In the genomic region with DNA sequence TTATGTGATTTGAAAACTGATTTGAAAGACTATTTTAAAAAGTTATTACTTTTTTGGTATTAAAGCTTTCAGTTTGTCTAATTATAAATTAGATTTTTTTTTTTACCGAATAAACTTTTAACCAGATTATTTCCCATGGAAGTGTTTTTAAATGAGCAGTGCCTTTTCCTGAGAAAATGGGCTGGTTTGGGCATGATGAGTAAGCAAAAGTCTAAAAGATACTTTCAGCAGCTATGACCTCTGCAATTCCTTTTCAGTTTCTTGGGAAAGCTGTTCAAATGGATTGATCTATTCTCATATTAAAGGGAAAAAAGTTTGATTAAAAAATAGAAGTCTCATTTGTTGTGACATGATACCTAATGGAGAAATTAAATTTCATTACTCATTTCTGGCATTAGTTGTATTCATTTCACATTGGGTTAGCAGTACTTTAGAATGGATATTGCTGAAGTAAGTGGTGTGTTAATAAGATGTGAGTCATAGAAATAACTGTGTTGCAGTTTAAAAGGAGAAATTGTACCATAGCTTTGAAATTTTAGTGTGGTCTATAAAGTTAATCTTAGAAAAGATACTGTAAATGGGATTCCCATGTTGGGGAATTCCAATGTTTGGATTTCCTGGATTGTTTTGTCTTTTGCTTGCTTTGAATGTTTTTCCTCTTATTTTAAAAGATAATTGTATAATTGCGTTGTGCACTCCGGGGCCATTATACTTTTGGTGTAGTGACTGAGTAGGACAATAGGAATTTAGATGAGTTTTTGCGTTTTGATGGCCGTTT, we compare ENCODE assay signal across 13 cellular contexts. TPM values are rescaled to one million over a fixed set of nuclear protein-coding genes. Genes with fewer than 3 reads are reported as not detected.
A peak's percentile ranks its signal among the peaks of the same experiment; 100 is the strongest.
DNase-seq lines count a peak whose midpoint lies in the region; ATAC-seq, FAIRE-seq and TF ChIP-seq lines count a peak whose summit lies in the region.
"Had no signal": no experiment of that assay in that cellular context is flagged by ENCODE, and none has a peak within 500 bp of the region (broad histone marks: within the 10 kb centered on the region; RNA-seq: fewer than 3 reads in every experiment).

No MANE protein-coding gene starts in this region.

- H3K4me1 ChIP-seq in GM23248 (ENCODE audit: insufficient read depth) (peaks cover 25% of the 10 kb centered on the region), pancreas (peaks cover 3 to 25% (median 6%) of the 10 kb centered on the region in 3 donors), uterus (peaks cover 0 to 3% of the 10 kb centered on the region in 2 donors)

- H2AFZ ChIP-seq in GM23248: no peak overlapping the region

- FAIRE-seq in pancreas (lab: Jason Lieb, UNC): peak; percentile 49

- peaks cover 99% of the 10 kb centered on the region for H3K79me2 ChIP-seq in GM23248 (ENCODE audit: insufficient read depth)

- no peaks in the 10 kb centered on the region for H3K36me3 ChIP-seq in GM23248 (ENCODE audit: low read depth)
- H3K36me3 ChIP-seq in pancreas: no peaks in the 10 kb centered on the region
- H3K36me3 ChIP-seq in uterus: no peaks in the 10 kb centered on the region
- H3K36me3 ChIP-seq: MG63 had no signal

- H3K4me2 ChIP-seq in GM23248 (ENCODE audit: unreplicated experiment): peak overlapping the region; percentile 36

- peak overlapping the region; percentile 52 for H3K27ac ChIP-seq in GM23248
- H3K27ac ChIP-seq in pancreas: no peak overlapping the region
- H3K27ac ChIP-seq in uterus: no peak overlapping the region

- H3K9me3 ChIP-seq in GM23248 (ENCODE audit: low read depth) (no peaks in the 10 kb centered on the region), pancreas (no peaks in the 10 kb centered on the region), uterus (no peaks in the 10 kb centered on the region)

- H3F3A ChIP-seq in GM23248 (ENCODE audit: insufficient read depth): peaks cover 22% of the 10 kb centered on the region

- 0 out of 2 replicates have a peak overlapping the region, but pooled peaks have one; percentile 4 for H3K9ac ChIP-seq in GM23248

- DNase-seq in GM23248: peak; percentile 69
- DNase-seq in RPMI7951 (ENCODE audit: low read depth): peak; percentile 60
- peak; percentile 53 for DNase-seq in epithelial cell of esophagus (ENCODE audit: low read depth)
- no peak for DNase-seq in pancreas
- no peak for DNase-seq in uterus
- DNase-seq in 8988T: no peak
- DNase-seq: activated CD4-positive, alpha-beta memory T cell treated with anti-CD3 and anti-CD28 coated beads, Interleukin-2, amount 10 ng/mL, durations not matched to agents 7 days and 5 days; activated naive CD4-positive, alpha-beta T cell treated with Interleukin-2 at 50 U/mL for 16 hours; MG63; NCI-H524 treated with DMSO at 0.1 percent for 48 hours; stimulated activated CD4-positive, alpha-beta T cell treated with anti-CD3 and anti-CD28 coated beads, Interleukin-2, amount 100 ng/mL, for 48 hours had no signal

- in situ Hi-C loops in GM23248 (cut with MboI): no loop called here

- TF ChIP-seq CTCF in epithelial cell of esophagus (IDR thresholded peaks at IDR 0.05; ENCODE audit: insufficient read depth, low read depth, low read length, missing control alignments): no peak
- TF ChIP-seq CTCF in pancreas (IDR thresholded peaks at IDR 0.05): no peak
- no peak for TF ChIP-seq CTCF in uterus (IDR thresholded peaks at IDR 0.05)

- intact Hi-C loops in pancreas (cut with DNase I): no loop called here
- intact Hi-C loops in uterus (cut with DNase I; ENCODE audit: low total_unique reads): no loop called here

- ATAC-seq in pancreas (peak in 1 of 4 donors; percentile 28), GM21737 (IDR thresholded peaks at IDR 0.05; ENCODE audit: unreplicated experiment) (no peak), HG02870 (IDR thresholded peaks at IDR 0.05; ENCODE audit: unreplicated experiment) (no peak)

- TF ChIP-seq POLR2A in uterus (IDR thresholded peaks at IDR 0.05): no peak

- peak overlapping the region; percentile 7 for H3K4me3 ChIP-seq in GM23248
- H3K4me3 ChIP-seq in epithelial cell of esophagus (ENCODE audit: low read length): no peak overlapping the region
- no peak overlapping the region for H3K4me3 ChIP-seq in pancreas
- H3K4me3 ChIP-seq in uterus: no peak overlapping the region
- H3K4me3 ChIP-seq: MG63 had no signal

- H4K20me1 ChIP-seq in GM23248 (ENCODE audit: insufficient read depth): peaks cover 4% of the 10 kb centered on the region; the same call in 1 of the 2 replicates

- H3K9me2 ChIP-seq in GM23248 (ENCODE audit: insufficient read depth): no peaks in the 10 kb centered on the region

- no peaks in the 10 kb centered on the region for H3K27me3 ChIP-seq in GM23248 (replicated peaks; ENCODE audit: insufficient read depth)
- H3K27me3 ChIP-seq in pancreas: no peaks in the 10 kb centered on the region
- H3K27me3 ChIP-seq in uterus: no peaks in the 10 kb centered on the region
- H3K27me3 ChIP-seq: MG63 had no signal

- 57 to 58% methylated on average over 5 of the region's 5 CpGs for WGBS in GM23248 (ENCODE audit: low coverage in 1 of 2, low lambda C conversion rate in 2 of 2, missing lambda C conversion rate in 2 of 2), 2 experiments
- 89 to 93% methylated on average over 5 of the region's 5 CpGs for WGBS in pancreas, 2 donors

RNA-seq across cellular contexts. Expression of a gene that starts 21.0 kb away (rescaled TPM):
- 116 and 119 TPM in 2 replicates for total RNA-seq in GM23248 (2014; rRNA removed; shearing (Covaris generic))
- polyA plus RNA-seq in GM23248 (2016; fragmentation: Nextera tagmentation; extraction: Ambion mirVana) (204 and 225 TPM in 2 replicates), pancreas (10 to 100 TPM; 29.0 to 58.7 TPM)
- total RNA-seq in RPMI7951 (2014; rRNA removed; shearing (Covaris generic)): 100 and 129 TPM in 2 replicates
- total RNA-seq in pancreas (10 to 100 TPM; 66.4 to 98.1 (median 74.7) TPM), uterus (100 to 1,000 TPM in 2 of 4 donors, 10 to 100 TPM in 2; 57.9 to 183 (median 99.7) TPM)

Comparison
In these comparisons a context has a peak if more than half of its experiments do, and no peak if none do; other contexts are left out.
1. DNase-seq: peak in GM23248 (single experiment), RPMI7951 (single experiment) and epithelial cell of esophagus (single experiment); none in pancreas (0 of 6), uterus (0 of 2) and 8988T (single experiment).